14 cellular contexts compared by ENCODE assay signal in genomic region chr1:60088620-60089155, GRCh38. TPM values are rescaled to one million over a fixed set of nuclear protein-coding genes. Genes with fewer than 3 reads are reported as not detected.
DNase-seq lines count a peak whose midpoint lies in the region; ATAC-seq, FAIRE-seq and TF ChIP-seq lines count a peak whose summit lies in the region.
"Had no signal": no experiment of that assay in that cellular context is flagged by ENCODE, and none has a peak within 500 bp of the region (broad histone marks: within the 10 kb centered on the region; RNA-seq: fewer than 3 reads in every experiment).

No MANE protein-coding gene starts in this region.

- no peaks in the 10 kb centered on the region for H3K9me3 Mint-ChIP-seq in HFFc6

- H3K36me3 ChIP-seq in kidney (ENCODE audit: control insufficient read depth in 1 of 2, insufficient read depth in 2 of 2, low read length in 2 of 2) (no peaks in the 10 kb centered on the region), thyroid gland (no peaks in the 10 kb centered on the region), sigmoid colon (no peaks in the 10 kb centered on the region)

- H3K4me1 Mint-ChIP-seq in HFFc6 (ENCODE audit: low read depth), result no peaks in the 10 kb centered on the region

- TF ChIP-seq POLR2A in thyroid gland (IDR thresholded peaks at IDR 0.05), result no peak
- TF ChIP-seq POLR2A in sigmoid colon (IDR thresholded peaks at IDR 0.05), result no peak

- H3K4me1 ChIP-seq in kidney (ENCODE audit: control insufficient read depth in 1 of 2, insufficient read depth in 1 of 2, low read depth in 1 of 2, low read length in 2 of 2) (no peaks in the 10 kb centered on the region), thyroid gland (no peaks in the 10 kb centered on the region), sigmoid colon (no peaks in the 10 kb centered on the region)

- ATAC-seq in GM19397 (IDR thresholded peaks at IDR 0.05; ENCODE audit: unreplicated experiment), result no peak

- no peak overlapping the region for H3K4me3 ChIP-seq in AG09309 (ENCODE audit: control insufficient read depth, low read depth, low read length)
- no peak overlapping the region for H3K4me3 ChIP-seq in kidney (ENCODE audit: low read length in 2 of 2)
- H3K4me3 ChIP-seq in thyroid gland (replicated peaks in 1 of 3), result no peak overlapping the region
- H3K4me3 ChIP-seq in sigmoid colon, result no peak overlapping the region
- H3K4me3 ChIP-seq: SK-N-MC had no signal

- no peaks in the 10 kb centered on the region for H3K36me3 Mint-ChIP-seq in HFFc6 (ENCODE audit: low read depth)

- no peak for FAIRE-seq in kidney (lab: Jason Lieb, UNC)

- DNase-seq in AG09309 (ENCODE audit: low read depth) (no peak), HFFc6 (no peak), astrocyte of the hippocampus (ENCODE audit: low read depth, low spot score) (peak; percentile 35), kidney (no peak), thyroid gland (no peak), GF-D8 (lab: John Stamatoyannopoulos, UW) (no peak), sigmoid colon (no peak)
- DNase-seq: activated CD4-positive, CD25-positive, alpha-beta regulatory T cell treated with anti-CD3 and anti-CD28 coated beads, Interleukin-2, amount 50 U/mL, for 72 hours; central memory CD4-positive, alpha-beta T cell; MV-4-11; substantia nigra had no signal

- no peak for TF ChIP-seq EP300 in sigmoid colon (IDR thresholded peaks at IDR 0.05)

- H3K27me3 ChIP-seq in thyroid gland (no peaks in the 10 kb centered on the region), sigmoid colon (no peaks in the 10 kb centered on the region)

- H3K27ac ChIP-seq in kidney (ENCODE audit: low read depth in 2 of 2, low read length in 2 of 2) (no peak overlapping the region), thyroid gland (no peak overlapping the region), sigmoid colon (no peak overlapping the region)
- H3K27ac ChIP-seq: SK-N-MC had no signal

- H3K9me3 ChIP-seq in kidney (ENCODE audit: control insufficient read depth in 1 of 2, low read length in 2 of 2) (no peaks in the 10 kb centered on the region), thyroid gland (no peaks in the 10 kb centered on the region), sigmoid colon (no peaks in the 10 kb centered on the region)

- TF ChIP-seq CTCF in AG09309 (IDR thresholded peaks at IDR 0.05; ENCODE audit: control insufficient read depth, insufficient read depth, low read depth, low read length, missing control alignments) (peak; percentile 27), HFFc6 (IDR thresholded peaks at IDR 0.05) (peak; percentile 63), kidney (IDR thresholded peaks at IDR 0.05; ENCODE audit: borderline replicate concordance, extremely low read depth, insufficient read depth) (peak; percentile 7), thyroid gland (IDR thresholded peaks at IDR 0.05) (no peak), sigmoid colon (IDR thresholded peaks at IDR 0.05) (no peak)

- no peak overlapping the region for H3K9ac ChIP-seq in kidney (ENCODE audit: low read length in 2 of 2)

- H3K27me3 Mint-ChIP-seq in HFFc6 (ENCODE audit: insufficient read depth), result no peaks in the 10 kb centered on the region

- no peak overlapping the region for H3K27ac Mint-ChIP-seq in HFFc6

- 73 to 81% methylated on average over 5 of the region's 5 CpGs for WGBS in thyroid gland, 2 donors
- 41 to 69% methylated on average over 5 of the region's 5 CpGs for WGBS in sigmoid colon, 2 donors

- intact Hi-C loops in kidney (cut with DNase I) (no loop called here), thyroid gland (cut with DNase I) (no loop called here), sigmoid colon (cut with DNase I) (no loop called here)

- H3K4me3 Mint-ChIP-seq in HFFc6, result no peak overlapping the region

RNA-seq across cellular contexts. Expression of gene C1orf87, which starts 15.1 kb away (rescaled TPM):
- total RNA-seq in HFFc6 (2021; fragmentation: NEBNext Ultra II Directional; extraction: Animal tissue kit (Norgen Biotek cat#: 25700)), result not detected
- total RNA-seq in kidney (0.38 TPM), thyroid gland (not detected), sigmoid colon (not detected)
- polyA plus RNA-seq in kidney (ENCODE audit: insufficient read depth, low read depth, low replicate concordance) (0.45 TPM), sigmoid colon (not detected)
- polyA plus RNA-seq: esophagus had no signal

Comparison
In these comparisons a context has a peak if more than half of its experiments do, and no peak if none do; other contexts are left out.
1. CTCF ChIP-seq: peak in AG09309 (single experiment), HFFc6 (single experiment) and kidney (single experiment); none in thyroid gland (0 of 6) and sigmoid colon (0 of 4).